ENCODE assay signal across 1 cellular context in the genomic region with DNA sequence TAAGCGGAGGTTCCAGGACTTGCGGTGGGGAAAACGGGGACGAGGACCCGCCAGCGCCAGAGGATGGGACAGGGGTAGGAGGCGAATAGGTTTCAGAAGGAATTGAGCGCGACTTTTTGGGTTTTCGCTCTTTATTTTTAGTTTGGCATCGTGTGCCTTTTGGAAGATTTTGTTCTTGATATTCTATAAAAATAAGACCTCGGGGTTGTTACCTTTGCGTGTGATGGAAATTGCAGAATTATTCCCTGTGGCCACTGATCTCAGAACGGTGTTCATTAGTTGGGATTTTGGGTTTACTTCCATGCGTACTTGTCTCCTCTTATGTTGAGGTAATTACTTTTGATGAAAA.
TF ChIP-seq lines count a peak whose summit lies in the region.

No MANE protein-coding gene starts in this region.

TF ChIP-seq in H1, 55 proteins besides CTCF, POLR2A, EP300 and RAD21 (continued from another document):
- TF ChIP-seq, protein P1, sequence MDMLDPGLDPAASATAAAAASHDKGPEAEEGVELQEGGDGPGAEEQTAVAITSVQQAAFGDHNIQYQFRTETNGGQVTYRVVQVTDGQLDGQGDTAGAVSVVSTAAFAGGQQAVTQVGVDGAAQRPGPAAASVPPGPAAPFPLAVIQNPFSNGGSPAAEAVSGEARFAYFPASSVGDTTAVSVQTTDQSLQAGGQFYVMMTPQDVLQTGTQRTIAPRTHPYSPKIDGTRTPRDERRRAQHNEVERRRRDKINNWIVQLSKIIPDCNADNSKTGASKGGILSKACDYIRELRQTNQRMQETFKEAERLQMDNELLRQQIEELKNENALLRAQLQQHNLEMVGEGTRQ (IDR thresholded peaks at IDR 0.05; ENCODE audit: low read length) = no peak
- TF ChIP-seq BRCA1 (IDR thresholded peaks at IDR 0.05; ENCODE audit: low read depth, low read length) (no peak), SIN3A (conservative IDR thresholded peaks at IDR 0.05 in 1 of 2, IDR thresholded peaks at IDR 0.05 in 1 of 2; ENCODE audit: low read depth in 1 of 2, low read length in 2 of 2) (no peak), MAX (IDR thresholded peaks at IDR 0.05) (no peak; the same call in 1 of the 2 replicates), CHD1 (IDR thresholded peaks at IDR 0.05; ENCODE audit: low read depth, low read length) (no peak), CHD2 (IDR thresholded peaks at IDR 0.05; ENCODE audit: low read length) (no peak), KDM4A (IDR thresholded peaks at IDR 0.05; ENCODE audit: low read depth, low read length, severe bottlenecking) (no peak), ASH2L (IDR thresholded peaks at IDR 0.05; ENCODE audit: low read length) (no peak), CTBP2 (IDR thresholded peaks at IDR 0.05; ENCODE audit: borderline replicate concordance, insufficient read depth, insufficient read length, low read length) (no peak), RNF2 (IDR thresholded peaks at IDR 0.05; ENCODE audit: borderline replicate concordance, low read depth, low read length, missing control alignments, poor library complexity, severe bottlenecking) (no peak), GABPA (IDR thresholded peaks at IDR 0.05; ENCODE audit: borderline replicate concordance, insufficient read depth, low read length) (no peak), SP2 (IDR thresholded peaks at IDR 0.05; ENCODE audit: low read length) (no peak), SAP30 (IDR thresholded peaks at IDR 0.05; ENCODE audit: insufficient read depth, insufficient replicate concordance, low read length) (no peak), CBX8 (IDR thresholded peaks at IDR 0.05; ENCODE audit: borderline replicate concordance, low read depth, low read length) (no peak)
- TF ChIP-seq, protein P2, sequence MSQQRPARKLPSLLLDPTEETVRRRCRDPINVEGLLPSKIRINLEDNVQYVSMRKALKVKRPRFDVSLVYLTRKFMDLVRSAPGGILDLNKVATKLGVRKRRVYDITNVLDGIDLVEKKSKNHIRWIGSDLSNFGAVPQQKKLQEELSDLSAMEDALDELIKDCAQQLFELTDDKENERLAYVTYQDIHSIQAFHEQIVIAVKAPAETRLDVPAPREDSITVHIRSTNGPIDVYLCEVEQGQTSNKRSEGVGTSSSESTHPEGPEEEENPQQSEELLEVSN (IDR thresholded peaks at IDR 0.05) = no peak
